Comparison of ENCODE assay signal across 1 cellular context in the genomic region with DNA sequence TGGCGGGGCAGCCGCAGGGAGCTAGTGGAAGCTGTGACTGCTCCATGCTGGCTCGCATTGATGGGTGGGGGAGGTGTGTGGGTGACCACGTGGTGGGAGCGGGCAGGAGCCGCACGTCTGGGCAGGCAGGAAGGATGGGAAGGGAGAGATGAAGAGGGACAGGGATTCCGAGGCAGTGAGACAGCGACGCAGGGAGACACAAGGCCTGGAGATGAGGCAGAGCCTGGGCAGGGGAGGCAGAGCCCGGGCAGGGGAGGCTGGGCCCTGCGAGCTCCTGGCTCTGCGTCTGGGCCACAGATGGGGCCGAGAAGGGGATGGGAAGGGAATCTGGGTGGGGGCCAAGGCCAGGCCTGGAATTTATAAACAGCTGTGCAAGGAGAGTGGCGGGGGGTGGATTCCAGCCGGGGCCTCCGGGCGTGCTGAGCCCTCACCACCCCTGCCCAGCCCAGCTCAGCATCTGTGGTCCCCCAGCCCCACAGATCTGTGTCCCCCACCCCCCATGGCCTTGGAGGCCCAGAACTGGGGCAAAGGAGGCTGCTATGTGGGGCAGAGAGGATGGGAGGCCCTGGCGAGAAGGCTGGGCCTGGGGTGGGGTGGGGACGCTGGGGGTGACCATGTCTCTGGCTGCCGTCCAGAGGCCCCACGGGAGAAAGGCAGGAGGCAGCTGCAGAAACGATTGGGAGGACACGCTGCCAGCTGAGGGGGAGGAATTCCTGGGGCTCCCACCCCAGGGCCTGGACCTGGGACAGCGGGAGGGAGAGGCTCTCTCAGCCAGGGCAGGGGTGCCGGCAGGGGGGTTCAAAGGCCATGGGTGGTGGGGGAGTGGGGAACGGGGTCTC.
TF ChIP-seq lines count a peak whose summit lies in the region.

No MANE protein-coding gene starts in this region.

TF ChIP-seq in HepG2, 621 proteins besides CTCF, POLR2A, EP300 and RAD21 (continued from another document and continues in another):
- TF ChIP-seq CREB1 (IDR thresholded peaks at IDR 0.05) (no peak), CREB1 (CRISPR knock-in tag; IDR thresholded peaks at IDR 0.05) (no peak), ZBTB25 (CRISPR knock-in tag; IDR thresholded peaks at IDR 0.05) (no peak), NFYC (CRISPR knock-in tag; IDR thresholded peaks at IDR 0.05) (no peak), FOXC1 (CRISPR knock-in tag; IDR thresholded peaks at IDR 0.05; ENCODE audit: borderline replicate concordance) (no peak), ZNF12 (CRISPR knock-in tag; IDR thresholded peaks at IDR 0.05) (no peak), CREBL2 (CRISPR knock-in tag; IDR thresholded peaks at IDR 0.05; ENCODE audit: borderline replicate concordance) (no peak), ZNF335 (CRISPR knock-in tag; IDR thresholded peaks at IDR 0.05) (0 out of 2 replicates have a peak, but pooled peaks have one; percentile 18), CHCHD3 (CRISPR knock-in tag; IDR thresholded peaks at IDR 0.05) (no peak), YY1 (IDR thresholded peaks at IDR 0.05; ENCODE audit: insufficient read depth, insufficient replicate concordance, low read depth, low read length) (no peak), MEF2D (CRISPR knock-in tag; IDR thresholded peaks at IDR 0.05) (no peak), ZNF276 (CRISPR knock-in tag; IDR thresholded peaks at IDR 0.05; ENCODE audit: low read depth) (no peak), HMG20B (CRISPR knock-in tag; conservative IDR thresholded peaks at IDR 0.05) (no peak), ZNF451 (CRISPR knock-in tag; IDR thresholded peaks at IDR 0.05) (0 out of 2 replicates have a peak, but pooled peaks have one; percentile 34), ZGPAT (CRISPR knock-in tag; IDR thresholded peaks at IDR 0.05) (0 out of 2 replicates have a peak, but pooled peaks have one; percentile 20), E2F2 (CRISPR knock-in tag; IDR thresholded peaks at IDR 0.05; ENCODE audit: borderline replicate concordance) (no peak), PCBP2 (optimal IDR thresholded peaks at IDR 0.05; ENCODE audit: low read depth, low read length, poor library complexity, severe bottlenecking) (no peak), ZNF776 (CRISPR knock-in tag; IDR thresholded peaks at IDR 0.05) (no peak), MTA3 (CRISPR knock-in tag; IDR thresholded peaks at IDR 0.05) (no peak), NFKB2 (CRISPR knock-in tag; IDR thresholded peaks at IDR 0.05; ENCODE audit: borderline replicate concordance) (peak; percentile 35; the same call in 1 of the 2 replicates), MXI1 (IDR thresholded peaks at IDR 0.05; ENCODE audit: borderline replicate concordance, low read depth, low read length) (peak; percentile 73; the same call in 1 of the 3 replicates), TOE1 (CRISPR knock-in tag; IDR thresholded peaks at IDR 0.05) (no peak), USF2 (IDR thresholded peaks at IDR 0.05; ENCODE audit: low read depth, low read length) (0 out of 2 replicates have a peak, but pooled peaks have one; percentile 4), USF2 (CRISPR knock-in tag; IDR thresholded peaks at IDR 0.05; ENCODE audit: borderline replicate concordance) (peak; percentile 62; the same call in 1 of the 2 replicates), PAXIP1 (CRISPR knock-in tag; conservative IDR thresholded peaks at IDR 0.05) (0 out of 2 replicates have a peak, but pooled peaks have one; percentile 16), NFE2 (CRISPR knock-in tag; IDR thresholded peaks at IDR 0.05) (no peak), ZNF773 (CRISPR knock-in tag; IDR thresholded peaks at IDR 0.05; ENCODE audit: borderline replicate concordance) (no peak), ZNF891 (CRISPR knock-in tag; IDR thresholded peaks at IDR 0.05) (peak; percentile 51; the same call in 1 of the 2 replicates), SP4 (CRISPR knock-in tag; IDR thresholded peaks at IDR 0.05) (peak; percentile 37; the same call in 1 of the 2 replicates), DNMT3B (CRISPR knock-in tag; conservative IDR thresholded peaks at IDR 0.05) (no peak), WIZ (CRISPR knock-in tag; IDR thresholded peaks at IDR 0.05) (no peak), MZF1 (CRISPR knock-in tag; IDR thresholded peaks at IDR 0.05; ENCODE audit: borderline replicate concordance) (no peak), HIC2 (CRISPR knock-in tag; IDR thresholded peaks at IDR 0.05; ENCODE audit: low read depth) (0 out of 2 replicates have a peak, but pooled peaks have one; percentile 31), SRY (CRISPR knock-in tag; IDR thresholded peaks at IDR 0.05) (no peak), GLI4 (CRISPR knock-in tag; IDR thresholded peaks at IDR 0.05; ENCODE audit: borderline replicate concordance) (no peak), ZSCAN9 (CRISPR knock-in tag; IDR thresholded peaks at IDR 0.05; ENCODE audit: borderline replicate concordance) (no peak), ZNF614 (CRISPR knock-in tag; IDR thresholded peaks at IDR 0.05; ENCODE audit: borderline replicate concordance) (no peak), HNF4A (CRISPR knock-in tag; IDR thresholded peaks at IDR 0.05) (no peak), SPEN (CRISPR knock-in tag; IDR thresholded peaks at IDR 0.05; ENCODE audit: low read depth) (peak; percentile 55; the same call in 1 of the 2 replicates), KMT2A (CRISPR knock-in tag; IDR thresholded peaks at IDR 0.05) (no peak), TFAP4 (IDR thresholded peaks at IDR 0.05; ENCODE audit: borderline replicate concordance, low read depth) (peak; percentile 71; the same call in 1 of the 2 replicates), ZNF660 (CRISPR knock-in tag; IDR thresholded peaks at IDR 0.05; ENCODE audit: borderline replicate concordance, low read depth) (no peak), YEATS4 (CRISPR knock-in tag; IDR thresholded peaks at IDR 0.05; ENCODE audit: borderline replicate concordance) (peak; percentile 16; the same call in 1 of the 2 replicates), DMAP1 (CRISPR knock-in tag; IDR thresholded peaks at IDR 0.05) (no peak)
- TF ChIP-seq, protein P1, sequence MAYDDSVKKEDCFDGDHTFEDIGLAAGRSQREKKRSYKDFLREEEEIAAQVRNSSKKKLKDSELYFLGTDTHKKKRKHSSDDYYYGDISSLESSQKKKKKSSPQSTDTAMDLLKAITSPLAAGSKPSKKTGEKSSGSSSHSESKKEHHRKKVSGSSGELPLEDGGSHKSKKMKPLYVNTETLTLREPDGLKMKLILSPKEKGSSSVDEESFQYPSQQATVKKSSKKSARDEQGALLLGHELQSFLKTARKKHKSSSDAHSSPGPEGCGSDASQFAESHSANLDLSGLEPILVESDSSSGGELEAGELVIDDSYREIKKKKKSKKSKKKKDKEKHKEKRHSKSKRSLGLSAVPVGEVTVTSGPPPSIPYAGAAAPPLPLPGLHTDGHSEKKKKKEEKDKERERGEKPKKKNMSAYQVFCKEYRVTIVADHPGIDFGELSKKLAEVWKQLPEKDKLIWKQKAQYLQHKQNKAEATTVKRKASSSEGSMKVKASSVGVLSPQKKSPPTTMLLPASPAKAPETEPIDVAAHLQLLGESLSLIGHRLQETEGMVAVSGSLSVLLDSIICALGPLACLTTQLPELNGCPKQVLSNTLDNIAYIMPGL (CRISPR knock-in tag; IDR thresholded peaks at IDR 0.05; ENCODE audit: borderline replicate concordance in 1 of 2, low read depth in 1 of 2), result no peak
